In the genomic region with DNA sequence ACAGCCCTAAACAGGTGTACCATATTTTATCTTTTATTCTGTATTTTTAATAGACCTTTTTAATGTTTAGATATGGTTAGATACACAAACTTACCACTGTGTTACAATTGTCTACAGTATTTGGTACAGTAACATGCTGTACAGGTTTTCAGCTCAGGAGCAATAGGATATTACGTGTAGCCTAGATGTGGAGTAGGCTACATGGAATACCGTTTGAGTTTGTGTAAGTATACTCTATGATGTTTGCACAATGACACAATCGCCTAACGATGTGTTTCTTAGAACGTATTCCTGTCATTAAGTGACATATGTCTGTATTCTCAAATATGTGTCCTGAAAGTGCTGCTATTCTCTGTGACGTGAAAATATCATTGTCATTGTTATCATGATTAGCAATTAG, we compare ENCODE assay signal across 18 cellular contexts.
DNase-seq lines count a peak whose midpoint lies in the region; ATAC-seq, FAIRE-seq and TF ChIP-seq lines count a peak whose summit lies in the region.
"Had no signal": no experiment of that assay in that cellular context is flagged by ENCODE, and none has a peak within 500 bp of the region (broad histone marks: within the 10 kb centered on the region; RNA-seq: fewer than 3 reads in every experiment).

No MANE protein-coding gene starts in this region.

- no peaks in the 10 kb centered on the region for H3K79me2 ChIP-seq in HepG2 (ENCODE audit: insufficient read depth, low read length)
- no peaks in the 10 kb centered on the region for H3K79me2 ChIP-seq in PC-3 (ENCODE audit: low read length)

- H2AFZ ChIP-seq in HepG2 (ENCODE audit: low read length) (no peak overlapping the region), PC-3 (ENCODE audit: low read length) (no peak overlapping the region)

- TF ChIP-seq EP300 in HepG2 (IDR thresholded peaks at IDR 0.05; ENCODE audit: low read depth in 2 of 2, low read length in 2 of 2) (no peak), HepG2 (CRISPR knock-in tag; IDR thresholded peaks at IDR 0.05; ENCODE audit: borderline replicate concordance) (no peak)

- H3K27ac ChIP-seq in HepG2 (ENCODE audit: extremely low read length, insufficient read depth, low read length): no peak overlapping the region
- no peak overlapping the region for H3K27ac ChIP-seq in right lobe of liver
- no peak overlapping the region for H3K27ac ChIP-seq in PC-3 (ENCODE audit: low read length)
- H3K27ac ChIP-seq in left lung: no peak overlapping the region

- intact Hi-C loops in HepG2 (cut with micrococcal nuclease; ENCODE audit: unreplicated experiment) (no loop called here), right lobe of liver (cut with DNase I) (no loop called here), PC-3 (cut with micrococcal nuclease) (no loop called here), left lung (cut with DNase I) (no loop called here)

- in situ Hi-C loops in HepG2 (cut with HindIII; ENCODE audit: extremely low pct_ligation_motif_present, low pct_unique_long_range_greater_than_20kb): no loop called here

- H3K27me3 ChIP-seq in HepG2 (ENCODE audit: control insufficient read depth in 1 of 2, insufficient read depth in 2 of 2, low read length in 2 of 2) (no peaks in the 10 kb centered on the region), right lobe of liver (no peaks in the 10 kb centered on the region), PC-3 (ENCODE audit: low read length) (no peaks in the 10 kb centered on the region), left lung (no peaks in the 10 kb centered on the region)

- DNase-seq in HepG2 (ENCODE audit: low spot score): no peak
- no peak for DNase-seq in right lobe of liver
- peak; percentile 71 for DNase-seq in PC-3
- DNase-seq in left lung: no peak
- no peak for DNase-seq in ecto neural progenitor cell (ENCODE audit: low spot score)
- DNase-seq in SK-N-DZ (ENCODE audit: low spot score): no peak
- DNase-seq in Kasumi-1 (lab: John Stamatoyannopoulos, UW): no peak
- DNase-seq: ACHN; C1 segment of cervical spinal cord; Calu3; CD4-positive, alpha-beta T cell; DMS 273 treated with DMSO at 0.1 percent for 48 hours; DMS79 treated with DMSO at 0.1 percent for 48 hours; EL; GOT3; H9 had no signal

- no peak for TF ChIP-seq CTCF in HepG2 (CRISPR knock-in tag; IDR thresholded peaks at IDR 0.05)
- TF ChIP-seq CTCF in right lobe of liver (IDR thresholded peaks at IDR 0.05): no peak
- TF ChIP-seq CTCF in PC-3 (conservative IDR thresholded peaks at IDR 0.05; ENCODE audit: low read depth, low read length): no peak
- TF ChIP-seq CTCF in left lung (IDR thresholded peaks at IDR 0.05): no peak

- no peaks in the 10 kb centered on the region for H3F3A ChIP-seq in PC-3 (ENCODE audit: low read length, unreplicated experiment)

- TF ChIP-seq POLR2A in HepG2 (IDR thresholded peaks at IDR 0.05; ENCODE audit: insufficient read depth in 1 of 2, low read depth in 2 of 2, low read length in 2 of 2) (no peak), right lobe of liver (IDR thresholded peaks at IDR 0.05) (no peak)

- no peaks in the 10 kb centered on the region for H3K9me2 ChIP-seq in PC-3 (replicated peaks; ENCODE audit: low read length)

- H3K36me3 ChIP-seq in HepG2 (replicated peaks in 1 of 2; ENCODE audit: control insufficient read depth in 1 of 2, insufficient read depth in 2 of 2, low read length in 2 of 2) (no peaks in the 10 kb centered on the region), right lobe of liver (no peaks in the 10 kb centered on the region), PC-3 (ENCODE audit: low read depth, low read length) (no peaks in the 10 kb centered on the region), left lung (no peaks in the 10 kb centered on the region)

- no peak overlapping the region for H3K4me2 ChIP-seq in HepG2 (ENCODE audit: low read depth, low read length)
- H3K4me2 ChIP-seq in PC-3 (ENCODE audit: low read length): no peak overlapping the region

- no peak overlapping the region for H3K9ac ChIP-seq in HepG2 (ENCODE audit: insufficient read depth, low read depth, low read length)
- no peak overlapping the region for H3K9ac ChIP-seq in PC-3 (ENCODE audit: low read length)

- H3K4me1 ChIP-seq in HepG2 (ENCODE audit: insufficient read depth, low read length): no peaks in the 10 kb centered on the region
- no peaks in the 10 kb centered on the region for H3K4me1 ChIP-seq in right lobe of liver
- peaks cover 4% of the 10 kb centered on the region; the same call in 1 of the 2 replicates for H3K4me1 ChIP-seq in PC-3 (ENCODE audit: insufficient read depth, low read length)
- no peaks in the 10 kb centered on the region for H3K4me1 ChIP-seq in left lung

- H3K4me3 ChIP-seq in HepG2 (replicated peaks in 1 of 3; ENCODE audit: insufficient read depth in 1 of 3, low read depth in 2 of 3, low read length in 3 of 3): no peak overlapping the region
- no peak overlapping the region for H3K4me3 ChIP-seq in right lobe of liver
- no peak overlapping the region for H3K4me3 ChIP-seq in PC-3 (ENCODE audit: low read length)
- H3K4me3 ChIP-seq in left lung: no peak overlapping the region

- H4K20me1 ChIP-seq in HepG2 (ENCODE audit: insufficient read depth, low read length) (no peaks in the 10 kb centered on the region), PC-3 (ENCODE audit: low read length) (no peaks in the 10 kb centered on the region)

- ATAC-seq in HepG2 (no peak), right lobe of liver (no peak), PC-3 (peak; percentile 95), left lung (peak; percentile 83)

- TF ChIP-seq RAD21 in HepG2 (CRISPR knock-in tag; IDR thresholded peaks at IDR 0.05): no peak

- WGBS in HepG2 (ENCODE audit: low lambda C conversion rate): 3% methylated on average over 6 of the region's 6 CpGs
- WGBS in right lobe of liver (ENCODE audit: insufficient coverage, low coverage, low lambda C conversion rate, missing lambda C conversion rate): 76% methylated on average over 6 of the region's 6 CpGs

- no TSS peak for BruUV-seq in HepG2 (replicated peaks; lab: Mats Ljungman, UMichigan)
- BruUV-seq in PC-3 (replicated peaks; lab: Mats Ljungman, UMichigan): no TSS peak

- FAIRE-seq in HepG2 (lab: Jason Lieb, UNC): no peak
- FAIRE-seq: GM12892, GM19239 had no signal

- POLR2A ChIA-PET in HepG2 (lab: Yijun Ruan, JAX): no interaction called here
- POLR2A ChIA-PET in PC-3 (lab: Charles Lee; ENCODE audit: unreplicated experiment): no interaction called here

- CTCF ChIA-PET in HepG2 (lab: Yijun Ruan, JAX; ENCODE audit: low intra/inter-chr PET ratio, low total read pairs) (no interaction called here), PC-3 (lab: Charles Lee) (no interaction called here)

- H3K9me3 ChIP-seq in HepG2 (ENCODE audit: low read length) (no peaks in the 10 kb centered on the region), right lobe of liver (no peaks in the 10 kb centered on the region), PC-3 (ENCODE audit: low read length) (no peaks in the 10 kb centered on the region), left lung (no peaks in the 10 kb centered on the region)

TF ChIP-seq in HepG2, 621 proteins besides CTCF, POLR2A, EP300 and RAD21:
- TF ChIP-seq, protein P1, sequence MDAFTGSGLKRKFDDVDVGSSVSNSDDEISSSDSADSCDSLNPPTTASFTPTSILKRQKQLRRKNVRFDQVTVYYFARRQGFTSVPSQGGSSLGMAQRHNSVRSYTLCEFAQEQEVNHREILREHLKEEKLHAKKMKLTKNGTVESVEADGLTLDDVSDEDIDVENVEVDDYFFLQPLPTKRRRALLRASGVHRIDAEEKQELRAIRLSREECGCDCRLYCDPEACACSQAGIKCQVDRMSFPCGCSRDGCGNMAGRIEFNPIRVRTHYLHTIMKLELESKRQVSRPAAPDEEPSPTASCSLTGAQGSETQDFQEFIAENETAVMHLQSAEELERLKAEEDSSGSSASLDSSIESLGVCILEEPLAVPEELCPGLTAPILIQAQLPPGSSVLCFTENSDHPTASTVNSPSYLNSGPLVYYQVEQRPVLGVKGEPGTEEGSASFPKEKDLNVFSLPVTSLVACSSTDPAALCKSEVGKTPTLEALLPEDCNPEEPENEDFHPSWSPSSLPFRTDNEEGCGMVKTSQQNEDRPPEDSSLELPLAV (CRISPR knock-in tag; conservative IDR thresholded peaks at IDR 0.05; ENCODE audit: low read depth): no peak
- TF ChIP-seq ZNF143 (CRISPR knock-in tag; IDR thresholded peaks at IDR 0.05) (no peak), CREB1 (IDR thresholded peaks at IDR 0.05) (peak; percentile 49; the same call in 1 of the 2 replicates), CREB1 (CRISPR knock-in tag; IDR thresholded peaks at IDR 0.05) (no peak), DNMT1 (CRISPR knock-in tag; IDR thresholded peaks at IDR 0.05) (no peak), ZNF749 (CRISPR knock-in tag; IDR thresholded peaks at IDR 0.05; ENCODE audit: borderline replicate concordance) (no peak)
- TF ChIP-seq, protein P2, sequence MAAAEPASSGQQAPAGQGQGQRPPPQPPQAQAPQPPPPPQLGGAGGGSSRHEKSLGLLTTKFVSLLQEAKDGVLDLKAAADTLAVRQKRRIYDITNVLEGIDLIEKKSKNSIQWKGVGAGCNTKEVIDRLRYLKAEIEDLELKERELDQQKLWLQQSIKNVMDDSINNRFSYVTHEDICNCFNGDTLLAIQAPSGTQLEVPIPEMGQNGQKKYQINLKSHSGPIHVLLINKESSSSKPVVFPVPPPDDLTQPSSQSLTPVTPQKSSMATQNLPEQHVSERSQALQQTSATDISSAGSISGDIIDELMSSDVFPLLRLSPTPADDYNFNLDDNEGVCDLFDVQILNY (CRISPR knock-in tag; conservative IDR thresholded peaks at IDR 0.05): no peak

Comparison
In these comparisons a context has a peak if more than half of its experiments do, and no peak if none do; other contexts are left out.
1. ATAC-seq: peak in PC-3 (single experiment) and left lung (single experiment); none in HepG2 (single experiment) and right lobe of liver (0 of 4).